8 cellular contexts compared by ENCODE assay signal in genomic region chr1:100354971-100355394, GRCh38. TPM values are rescaled to one million over a fixed set of nuclear protein-coding genes. Genes with fewer than 3 reads are reported as not detected.
DNase-seq lines count a peak whose midpoint lies in the region; ATAC-seq, FAIRE-seq and TF ChIP-seq lines count a peak whose summit lies in the region.

No MANE protein-coding gene starts in this region.

- no peak overlapping the region for H3K9ac ChIP-seq in GM12878 (ENCODE audit: control insufficient read depth, insufficient read depth, low read length)

- no peaks in the 10 kb centered on the region for H3K36me3 Mint-ChIP-seq in chondrocyte (ENCODE audit: low read depth)

- no TSS peak for BruUV-seq in GM12878 (replicated peaks; lab: Mats Ljungman, UMichigan)

- H3K4me3 Mint-ChIP-seq in chondrocyte (ENCODE audit: unreplicated experiment), result no peak overlapping the region

- SMC1A ChIA-PET in GM12878 (lab: Charles Lee; ENCODE audit: uncharacterized antibody, unreplicated experiment), result interaction anchor here (1.0 to 3.8 kb wide), 13 partner anchors 8 to 104 kb away, joined by 3 to 19 read pairs (median 5); partner anchors contain the start of gene RTCA

- H2AFZ ChIP-seq in GM12878 (ENCODE audit: control insufficient read depth, low read depth, low read length), result no peak overlapping the region

- peak; percentile 70 for FAIRE-seq in GM12878 (lab: Jason Lieb, UNC)

- no peak for ATAC-seq in GM12878
- ATAC-seq in GM19328 (IDR thresholded peaks at IDR 0.05; ENCODE audit: unreplicated experiment), result no peak
- no peak for ATAC-seq in HG02840 (IDR thresholded peaks at IDR 0.05; ENCODE audit: low FRiP score, unreplicated experiment)

- CTCF ChIA-PET in GM12878 (lab: Yijun Ruan, JAX), result interaction anchor here (0.6 to 9.3 kb wide), 7 partner anchors 42 to 578 kb away, joined by 3 to 129 read pairs (median 4); partner anchors contain the start of gene RTCA

- TF ChIP-seq POLR2A in GM12878 (IDR thresholded peaks at IDR 0.05; ENCODE audit: low read depth, low read length), result no peak

- no peak overlapping the region for H3K27ac ChIP-seq in GM12878 (ENCODE audit: control insufficient read depth, insufficient read depth)

- in situ Hi-C loops in GM12878 (cut with MboI), result no loop called here

- no peaks in the 10 kb centered on the region for H3K27me3 ChIP-seq in GM12878 (replicated peaks in 1 of 2; ENCODE audit: control insufficient read depth in 2 of 2, insufficient read depth in 2 of 2, low read length in 1 of 2)
- H3K27me3 ChIP-seq in mononuclear cell (ENCODE audit: insufficient read depth, low read length), result no peaks in the 10 kb centered on the region

- H3K4me1 ChIP-seq in GM12878 (ENCODE audit: control insufficient read depth, insufficient read depth, low read length) (no peaks in the 10 kb centered on the region), mononuclear cell (ENCODE audit: insufficient read depth, low read length) (peaks cover 65% of the 10 kb centered on the region)

- DNase-seq in NCI-H1436 (lab: John Stamatoyannopoulos, UW) (peak; percentile 29), NCI-H1436 treated with DMSO at 0.1 percent for 48 hours (lab: John Stamatoyannopoulos, UW) (no peak), NCI-H2171 treated with DMSO at 0.1 percent for 48 hours (lab: John Stamatoyannopoulos, UW) (peak; percentile 67), GM12878 (ENCODE audit: low read depth, low spot score) (no peak), chondrocyte (ENCODE audit: low spot score) (no peak)

- WGBS in GM12878 (ENCODE audit: insufficient coverage, insufficient replicate concordance, low lambda C conversion rate, missing lambda C conversion rate), result 96% methylated on average over 2 of the region's 2 CpGs

- peak overlapping the region; percentile 33; the same call in 1 of the 2 replicates for H3K4me2 ChIP-seq in GM12878 (ENCODE audit: control insufficient read depth, insufficient read depth)

- no peak for TF ChIP-seq EP300 in GM12878 (IDR thresholded peaks at IDR 0.05; ENCODE audit: borderline replicate concordance in 1 of 2, control insufficient read depth in 1 of 2, low read depth in 2 of 2, low read length in 2 of 2)

- no peaks in the 10 kb centered on the region for H3K9me3 Mint-ChIP-seq in chondrocyte (ENCODE audit: low read depth)

- no peak overlapping the region for H3K27ac Mint-ChIP-seq in chondrocyte (ENCODE audit: unreplicated experiment)

- H3K9me3 ChIP-seq in GM12878 (replicated peaks; ENCODE audit: control insufficient read depth, insufficient read depth, low read length), result no peaks in the 10 kb centered on the region
- no peaks in the 10 kb centered on the region for H3K9me3 ChIP-seq in mononuclear cell (ENCODE audit: low read depth, low read length)

- POLR2A ChIA-PET in GM12878 (lab: Charles Lee), result interaction anchor here (0.8 to 1.1 kb wide), 4 partner anchors 13 to 90 kb away, joined by 3 to 5 read pairs (median 5); partner anchors contain the start of gene RTCA

- peaks cover 0 to 5% of the 10 kb centered on the region in 2 experiments; a peak in 1 of 4 replicates for H3K36me3 ChIP-seq in GM12878 (ENCODE audit: control insufficient read depth in 2 of 2, insufficient read depth in 2 of 2, low read length in 1 of 2)

- H3K4me1 Mint-ChIP-seq in chondrocyte (ENCODE audit: low read depth), result peaks cover 31% of the 10 kb centered on the region

- RAD21 ChIA-PET in GM12878 (lab: Charles Lee; ENCODE audit: unreplicated experiment), result interaction anchor here (1.1 to 3.2 kb wide), 5 partner anchors 37 to 365 kb away, joined by 3 to 16 read pairs (median 4); partner anchors contain the start of gene VCAM1

- no peak for TF ChIP-seq RAD21 in GM12878 (IDR thresholded peaks at IDR 0.05; ENCODE audit: insufficient read depth, low read depth, low read length)

- H3K4me3 ChIP-seq in GM12878 (0 out of 2 replicates have a peak overlapping the region, but pooled peaks have one; percentile 17), mononuclear cell (ENCODE audit: low read length) (peak overlapping the region; percentile 22)

- intact Hi-C loops in GM12878 (cut with micrococcal nuclease; ENCODE audit: unreplicated experiment), result loop anchor here (5.0 to 10.0 kb wide), 3 partner anchors 102 to 550 kb away; a partner anchor contains a TSS

- H4K20me1 ChIP-seq in GM12878 (ENCODE audit: control insufficient read depth, insufficient read depth), result no peaks in the 10 kb centered on the region

- no peak for TF ChIP-seq CTCF in GM12878 (IDR thresholded peaks at IDR 0.05 in 2 of 3, conservative IDR thresholded peaks at IDR 0.05 in 1 of 3; ENCODE audit: control insufficient read depth in 2 of 3, extremely low read depth in 1 of 3, insufficient read depth in 1 of 3, low read depth in 3 of 3, low read length in 3 of 3)
- TF ChIP-seq CTCF in chondrocyte (IDR thresholded peaks at IDR 0.05), result no peak

- H3K27me3 Mint-ChIP-seq in chondrocyte (ENCODE audit: low read depth), result no peaks in the 10 kb centered on the region

- peaks cover 1% of the 10 kb centered on the region; the same call in 1 of the 2 replicates for H3K79me2 ChIP-seq in GM12878 (ENCODE audit: control insufficient read depth, insufficient read depth, low read length)

TF ChIP-seq in GM12878, 131 proteins besides CTCF, POLR2A, EP300 and RAD21 (continues in another document):
- TF ChIP-seq ATF7 (IDR thresholded peaks at IDR 0.05; ENCODE audit: low read depth) (peak; percentile 32; the same call in 1 of the 2 replicates), ZBED1 (IDR thresholded peaks at IDR 0.05; ENCODE audit: borderline replicate concordance) (no peak), LARP7 (IDR thresholded peaks at IDR 0.05) (no peak), BCL3 (IDR thresholded peaks at IDR 0.05; ENCODE audit: borderline replicate concordance, insufficient read depth, low read depth, low read length, poor library complexity, severe bottlenecking) (no peak), ZNF24 (IDR thresholded peaks at IDR 0.05) (no peak)
- TF ChIP-seq, protein P1, sequence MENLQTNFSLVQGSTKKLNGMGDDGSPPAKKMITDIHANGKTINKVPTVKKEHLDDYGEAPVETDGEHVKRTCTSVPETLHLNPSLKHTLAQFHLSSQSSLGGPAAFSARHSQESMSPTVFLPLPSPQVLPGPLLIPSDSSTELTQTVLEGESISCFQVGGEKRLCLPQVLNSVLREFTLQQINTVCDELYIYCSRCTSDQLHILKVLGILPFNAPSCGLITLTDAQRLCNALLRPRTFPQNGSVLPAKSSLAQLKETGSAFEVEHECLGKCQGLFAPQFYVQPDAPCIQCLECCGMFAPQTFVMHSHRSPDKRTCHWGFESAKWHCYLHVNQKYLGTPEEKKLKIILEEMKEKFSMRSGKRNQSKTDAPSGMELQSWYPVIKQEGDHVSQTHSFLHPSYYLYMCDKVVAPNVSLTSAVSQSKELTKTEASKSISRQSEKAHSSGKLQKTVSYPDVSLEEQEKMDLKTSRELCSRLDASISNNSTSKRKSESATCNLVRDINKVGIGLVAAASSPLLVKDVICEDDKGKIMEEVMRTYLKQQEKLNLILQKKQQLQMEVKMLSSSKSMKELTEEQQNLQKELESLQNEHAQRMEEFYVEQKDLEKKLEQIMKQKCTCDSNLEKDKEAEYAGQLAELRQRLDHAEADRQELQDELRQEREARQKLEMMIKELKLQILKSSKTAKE (IDR thresholded peaks at IDR 0.05; ENCODE audit: low read depth, poor library complexity, severe bottlenecking), result no peak

RNA-seq across cellular contexts. Expression of gene CDC14A, which starts 2.7 kb away (rescaled TPM):
- total RNA-seq in GM12878 (2013; cell fraction: nucleolus; rRNA removed), result 61.9 and 72.4 TPM in 2 replicates
- total RNA-seq in GM12878 (2014; rRNA removed), result 5.2 and 6.9 TPM in 2 replicates
- total RNA-seq in GM12878 (2014; rRNA removed; fragmentation: Illumina TruSeq; extraction: Trizol), result 5.9 and 7.0 TPM in 2 replicates
- total RNA-seq in GM12878 (2021), result 6.8 and 7.8 TPM in 2 replicates
- polyA plus RNA-seq in GM12878 (2011; ENCODE audit: low read depth), result 1.3 TPM
- 7.1 and 9.1 TPM in 2 replicates for polyA plus RNA-seq in GM12878 (2011; rRNA removed)
- 3.3 and 3.7 TPM in 2 replicates for polyA plus RNA-seq in GM12878 (2011; cell fraction: cytosol; rRNA removed)
- 10.7 and 12.9 TPM in 2 replicates for polyA plus RNA-seq in GM12878 (2011; cell fraction: nucleus; rRNA removed)
- 1.8 and 1.9 TPM in 2 replicates for polyA plus RNA-seq in GM12878 (2012)
- 5.8 and 6.5 TPM in 2 replicates for polyA plus RNA-seq in GM12878 (2014; fragmentation: Illumina TruSeq; extraction: Trizol)
- polyA plus RNA-seq in GM12878 (2014; fragmentation: Nextera tagmentation; extraction: Ambion mirVana), result 1 to 10 TPM; 1.5 to 1.9 TPM
- 3.5 and 3.9 TPM in 2 replicates for polyA plus RNA-seq in GM12878 (2014; rRNA removed)
- 1 to 10 TPM; 4.7 to 6.3 TPM for polyA plus RNA-seq in GM12878 (2016; fragmentation: Nextera tagmentation; extraction: Ambion mirVana)
- 16.2 TPM in 2 replicates for polyA minus RNA-seq in GM12878 (2011; rRNA and poly(A)+ RNA removed)
- 2.9 and 4.2 TPM in 2 replicates for polyA minus RNA-seq in GM12878 (2011; cell fraction: cytosol; rRNA and poly(A)+ RNA removed)
- 24.3 and 39.7 TPM in 2 replicates for polyA minus RNA-seq in GM12878 (2011; cell fraction: nucleus; rRNA and poly(A)+ RNA removed)
- total RNA-seq in mononuclear cell, result 167 TPM
- 1.4 to 2.3 TPM (median 1.5 TPM) in 3 replicates for total RNA-seq in chondrocyte

Comparison
In these comparisons a context has a peak if more than half of its experiments do, and no peak if none do; other contexts are left out.
1. DNase-seq: peak in NCI-H1436 (single experiment) and NCI-H2171 treated with DMSO at 0.1 percent for 48 hours (single experiment); none in NCI-H1436 treated with DMSO at 0.1 percent for 48 hours (single experiment), GM12878 (single experiment) and chondrocyte (single experiment).